Comparison of ENCODE assay signal across 8 cellular contexts in genomic region chr9:107487521-107488399, GRCh38. TPM values are rescaled to one million over a fixed set of nuclear protein-coding genes. Genes with fewer than 3 reads are reported as not detected.
DNase-seq lines count a peak whose midpoint lies in the region; ATAC-seq, FAIRE-seq and TF ChIP-seq lines count a peak whose summit lies in the region.

No MANE protein-coding gene starts in this region.

- intact Hi-C loops in HepG2 (cut with micrococcal nuclease; ENCODE audit: unreplicated experiment) (loop anchor here (2.0 to 10.0 kb wide), 3 partner anchors 17 to 927 kb away; no protein-coding TSS in a partner anchor), testis (cut with DNase I; ENCODE audit: low total_unique reads) (no loop called here)

- H3K4me1 ChIP-seq in HepG2 (ENCODE audit: insufficient read depth, low read length) (peaks cover 16% of the 10 kb centered on the region), testis (no peaks in the 10 kb centered on the region)

- H3K27me3 Mint-ChIP-seq in central memory CD8-positive, alpha-beta T cell = peaks cover 58% of the 10 kb centered on the region

- H3K27me3 ChIP-seq in HepG2 (ENCODE audit: control insufficient read depth in 1 of 2, insufficient read depth in 2 of 2, low read length in 2 of 2) (peaks cover 0 to 41% of the 10 kb centered on the region in 2 experiments; a peak in 3 of 5 replicates), testis (no peaks in the 10 kb centered on the region)

- no TSS peak for BruUV-seq in HepG2 (replicated peaks; lab: Mats Ljungman, UMichigan)

- POLR2A ChIA-PET in HepG2 (lab: Yijun Ruan, JAX) = no interaction called here

- H3K9me3 ChIP-seq in HepG2 (ENCODE audit: low read length) (no peaks in the 10 kb centered on the region), testis (no peaks in the 10 kb centered on the region)

- in situ Hi-C loops in KBM-7 (cut with MboI; ENCODE audit: low pct_unique_long_range_greater_than_20kb, low sequenced_read_pairs) (no loop called here), HepG2 (cut with HindIII; ENCODE audit: extremely low pct_ligation_motif_present, low pct_unique_long_range_greater_than_20kb) (loop anchor here (25.0 kb wide), 2 partner anchors 1075 to 1325 kb away; no protein-coding TSS in a partner anchor)

- no peak overlapping the region for H3K9ac ChIP-seq in HepG2 (ENCODE audit: insufficient read depth, low read depth, low read length)

- TF ChIP-seq EP300 in HepG2 (IDR thresholded peaks at IDR 0.05; ENCODE audit: low read depth in 2 of 2, low read length in 2 of 2) (no peak), HepG2 (CRISPR knock-in tag; IDR thresholded peaks at IDR 0.05; ENCODE audit: borderline replicate concordance) (no peak)

- TF ChIP-seq RAD21 in HepG2 (CRISPR knock-in tag; IDR thresholded peaks at IDR 0.05) = peak; percentile 36

- ATAC-seq in central memory CD8-positive, alpha-beta T cell (replicated peaks; ENCODE audit: extremely low read depth, poor library complexity, severe bottlenecking) = no peak
- peak; percentile 67 for ATAC-seq in HepG2
- ATAC-seq in GM18858 (IDR thresholded peaks at IDR 0.05; ENCODE audit: unreplicated experiment) = no peak
- no peak for ATAC-seq in HG03039 (IDR thresholded peaks at IDR 0.05; ENCODE audit: unreplicated experiment)

- no peaks in the 10 kb centered on the region for H4K20me1 ChIP-seq in HepG2 (ENCODE audit: insufficient read depth, low read length)

- peak; percentile 93 for DNase-seq in COLO668 (lab: John Stamatoyannopoulos, UW; ENCODE audit: unreplicated experiment)
- peak; percentile 24 for DNase-seq in KBM-7
- DNase-seq in central memory CD8-positive, alpha-beta T cell (ENCODE audit: low spot score in 2 of 2) = no peak
- no peak for DNase-seq in HepG2 (ENCODE audit: low spot score)
- peak; percentile 81 for DNase-seq in testis
- no peak for DNase-seq in NCI-H1417 (lab: John Stamatoyannopoulos, UW)

- TF ChIP-seq CTCF in HepG2 (CRISPR knock-in tag; IDR thresholded peaks at IDR 0.05) (peak; percentile 64), testis (IDR thresholded peaks at IDR 0.05) (peak; percentile 57 to 74 (median 66))

- H3K36me3 Mint-ChIP-seq in central memory CD8-positive, alpha-beta T cell (ENCODE audit: insufficient read depth) = peaks cover 4% of the 10 kb centered on the region

- H3K79me2 ChIP-seq in HepG2 (ENCODE audit: insufficient read depth, low read length) = no peaks in the 10 kb centered on the region

- H3K27ac Mint-ChIP-seq in central memory CD8-positive, alpha-beta T cell (ENCODE audit: low read depth) = no peak overlapping the region

- H3K9me3 Mint-ChIP-seq in central memory CD8-positive, alpha-beta T cell = no peaks in the 10 kb centered on the region

- no peaks in the 10 kb centered on the region for H3K36me3 ChIP-seq in HepG2 (replicated peaks in 1 of 2; ENCODE audit: control insufficient read depth in 1 of 2, insufficient read depth in 2 of 2, low read length in 2 of 2)
- H3K36me3 ChIP-seq in testis (ENCODE audit: low read depth, missing control alignments) = no peaks in the 10 kb centered on the region

- TF ChIP-seq POLR2A in HepG2 (IDR thresholded peaks at IDR 0.05; ENCODE audit: insufficient read depth in 1 of 2, low read depth in 2 of 2, low read length in 2 of 2) = no peak
- no peak for TF ChIP-seq POLR2A in testis (IDR thresholded peaks at IDR 0.05)

- H3K4me3 Mint-ChIP-seq in central memory CD8-positive, alpha-beta T cell = peak overlapping the region; percentile 37

- H3K27ac ChIP-seq in HepG2 (ENCODE audit: extremely low read length, insufficient read depth, low read length) (no peak overlapping the region), testis (peak overlapping the region; percentile 90 to 94)

- CTCF ChIA-PET in HepG2 (lab: Yijun Ruan, JAX; ENCODE audit: low intra/inter-chr PET ratio, low total read pairs) = interaction anchor here (1.1 kb wide), 1 partner anchor 350 kb away, joined by 3 read pairs; no protein-coding TSS in a partner anchor

- WGBS in HepG2 (ENCODE audit: low lambda C conversion rate) = 79% methylated on average over 61 of the region's 92 CpGs
- 11% methylated on average over 76 of the region's 92 CpGs; no CpG with 5 or more reads in 1 of the 2 donors for WGBS in testis, 2 donors

- no peak overlapping the region for H2AFZ ChIP-seq in HepG2 (ENCODE audit: low read length)

- H3K4me3 ChIP-seq in HepG2 (replicated peaks in 1 of 3; ENCODE audit: insufficient read depth in 1 of 3, low read depth in 2 of 3, low read length in 3 of 3) (no peak overlapping the region), testis (peak overlapping the region; percentile 78 to 91)

- H3K4me2 ChIP-seq in HepG2 (ENCODE audit: low read depth, low read length) = no peak overlapping the region

- H3K4me1 Mint-ChIP-seq in central memory CD8-positive, alpha-beta T cell = peaks cover 9% of the 10 kb centered on the region

- no peak for FAIRE-seq in HepG2 (lab: Jason Lieb, UNC)

TF ChIP-seq in HepG2, 621 proteins besides CTCF, POLR2A, EP300 and RAD21 (continues in another document):
- TF ChIP-seq ZNF124 (CRISPR knock-in tag; IDR thresholded peaks at IDR 0.05) (no peak), ZMYM3 (CRISPR knock-in tag; IDR thresholded peaks at IDR 0.05) (no peak), RFXAP (CRISPR knock-in tag; IDR thresholded peaks at IDR 0.05; ENCODE audit: borderline replicate concordance) (no peak), PRPF4 (IDR thresholded peaks at IDR 0.05; ENCODE audit: low read depth, low read length, poor library complexity, severe bottlenecking) (no peak), SNAPC2 (CRISPR knock-in tag; IDR thresholded peaks at IDR 0.05) (no peak), PRMT3 (CRISPR knock-in tag; IDR thresholded peaks at IDR 0.05; ENCODE audit: borderline replicate concordance, low read depth) (no peak), ARID2 (CRISPR knock-in tag; IDR thresholded peaks at IDR 0.05; ENCODE audit: borderline replicate concordance) (no peak), AGO2 (optimal IDR thresholded peaks at IDR 0.05; ENCODE audit: low read depth, low read length) (peak; percentile 3), HNRNPL (IDR thresholded peaks at IDR 0.05; ENCODE audit: low read depth, low read length) (0 out of 2 replicates have a peak, but pooled peaks have one; percentile 36), ZNF556 (CRISPR knock-in tag; IDR thresholded peaks at IDR 0.05; ENCODE audit: borderline replicate concordance) (no peak), ZNF460 (CRISPR knock-in tag; IDR thresholded peaks at IDR 0.05; ENCODE audit: borderline replicate concordance) (no peak), CERS6 (CRISPR knock-in tag; IDR thresholded peaks at IDR 0.05) (no peak), NR1H2 (CRISPR knock-in tag; IDR thresholded peaks at IDR 0.05; ENCODE audit: borderline replicate concordance, low read depth) (no peak), GATAD2A (CRISPR knock-in tag; IDR thresholded peaks at IDR 0.05) (no peak), RFX5 (IDR thresholded peaks at IDR 0.05; ENCODE audit: low read depth, low read length) (no peak), CEBPG (CRISPR knock-in tag; IDR thresholded peaks at IDR 0.05) (no peak), PHF21A (CRISPR knock-in tag; IDR thresholded peaks at IDR 0.05) (no peak), TEAD3 (CRISPR knock-in tag; optimal IDR thresholded peaks at IDR 0.05; ENCODE audit: borderline replicate concordance) (peak; percentile 12), ZNF329 (CRISPR knock-in tag; IDR thresholded peaks at IDR 0.05; ENCODE audit: low read depth) (no peak), ZNF678 (CRISPR knock-in tag; IDR thresholded peaks at IDR 0.05) (no peak), ZSCAN31 (CRISPR knock-in tag; IDR thresholded peaks at IDR 0.05; ENCODE audit: low read depth) (no peak), ZNF205 (CRISPR knock-in tag; IDR thresholded peaks at IDR 0.05) (no peak), TGIF2 (CRISPR knock-in tag; IDR thresholded peaks at IDR 0.05) (no peak), ZNF12 (CRISPR knock-in tag; IDR thresholded peaks at IDR 0.05) (no peak), ASH2L (IDR thresholded peaks at IDR 0.05; ENCODE audit: insufficient read length, low read depth, low read length) (no peak)

RNA-seq across cellular contexts. Expression of gene KLF4, which starts 1.8 kb away (rescaled TPM):
- total RNA-seq in HepG2 (2016; rRNA removed; fragmentation: Illumina TruSeq; extraction: Trizol) (0.20 TPM in 1 of 2 replicates, not detected in the other), testis (10 to 100 TPM; 61.1 to 84.8 TPM)
- total RNA-seq in HepG2 (2016; cell fraction: cytosol; rRNA removed; fragmentation: Illumina TruSeq; extraction: Trizol; ENCODE audit: low read depth) = not detected in 2 replicates
- 0.28 TPM in 1 of 2 replicates, not detected in the other for total RNA-seq in HepG2 (2016; cell fraction: insoluble cytoplasmic fraction; rRNA removed; fragmentation: Illumina TruSeq; extraction: Trizol)
- 0.09 and 0.17 TPM in 2 replicates for total RNA-seq in HepG2 (2016; cell fraction: membrane; rRNA removed; fragmentation: Illumina TruSeq; extraction: Trizol)
- total RNA-seq in HepG2 (2016; cell fraction: nucleus; rRNA removed; fragmentation: Illumina TruSeq; extraction: Trizol) = 0.40 and 0.88 TPM in 2 replicates
- polyA plus RNA-seq in HepG2 (2011; rRNA removed) (0.37 and 0.55 TPM in 2 replicates), testis (ENCODE audit: insufficient read depth, low read depth, low replicate concordance) (64.9 TPM)
- polyA plus RNA-seq in HepG2 (2011; cell fraction: cytosol; rRNA removed) = 0.42 and 0.46 TPM in 2 replicates
- polyA plus RNA-seq in HepG2 (2011; cell fraction: nucleus; rRNA removed) = 1.9 and 2.3 TPM in 2 replicates
- 0.13 and 1.5 TPM in 2 replicates for polyA plus RNA-seq in HepG2 (2012)
- not detected in 2 replicates for polyA plus RNA-seq in HepG2 (2016; cell fraction: cytosol; fragmentation: Illumina TruSeq; extraction: Trizol; ENCODE audit: low read depth)
- 0.11 TPM in 1 of 2 replicates, not detected in the other for polyA plus RNA-seq in HepG2 (2016; cell fraction: insoluble cytoplasmic fraction; fragmentation: Illumina TruSeq; extraction: Trizol; ENCODE audit: low read depth)
- polyA plus RNA-seq in HepG2 (2016; cell fraction: membrane; fragmentation: Illumina TruSeq; extraction: Trizol; ENCODE audit: low read depth) = 0.07 and 0.26 TPM in 2 replicates
- 0.53 and 0.56 TPM in 2 replicates for polyA plus RNA-seq in HepG2 (2016; cell fraction: nucleus; fragmentation: Illumina TruSeq; extraction: Trizol; ENCODE audit: insufficient read depth, low read depth)
- polyA minus RNA-seq in HepG2 (2011; rRNA and poly(A)+ RNA removed; ENCODE audit: low replicate concordance) = 0.56 and 10.8 TPM in 2 replicates
- 0.26 and 1.2 TPM in 2 replicates for polyA minus RNA-seq in HepG2 (2011; cell fraction: cytosol; rRNA and poly(A)+ RNA removed)
- 1.1 and 1.3 TPM in 2 replicates for polyA minus RNA-seq in HepG2 (2011; cell fraction: nucleus; rRNA and poly(A)+ RNA removed)

Comparison
In these comparisons a context has a peak if more than half of its experiments do, and no peak if none do; other contexts are left out.
1. DNase-seq: peak in COLO668 (single experiment), KBM-7 (single experiment) and testis (single experiment); none in central memory CD8-positive, alpha-beta T cell (0 of 2), HepG2 (single experiment) and NCI-H1417 (0 of 3).
2. H3K4me3 ChIP-seq: peak in testis (2 of 2); none in HepG2 (0 of 3).
3. RNA of gene KLF4, which starts 1.8 kb away (total RNA-seq): 61.1 to 84.8 TPM in testis; 0.09 to 0.88 TPM in HepG2; every median in the first group is over 10 times any median in the second.